In the genomic region with DNA sequence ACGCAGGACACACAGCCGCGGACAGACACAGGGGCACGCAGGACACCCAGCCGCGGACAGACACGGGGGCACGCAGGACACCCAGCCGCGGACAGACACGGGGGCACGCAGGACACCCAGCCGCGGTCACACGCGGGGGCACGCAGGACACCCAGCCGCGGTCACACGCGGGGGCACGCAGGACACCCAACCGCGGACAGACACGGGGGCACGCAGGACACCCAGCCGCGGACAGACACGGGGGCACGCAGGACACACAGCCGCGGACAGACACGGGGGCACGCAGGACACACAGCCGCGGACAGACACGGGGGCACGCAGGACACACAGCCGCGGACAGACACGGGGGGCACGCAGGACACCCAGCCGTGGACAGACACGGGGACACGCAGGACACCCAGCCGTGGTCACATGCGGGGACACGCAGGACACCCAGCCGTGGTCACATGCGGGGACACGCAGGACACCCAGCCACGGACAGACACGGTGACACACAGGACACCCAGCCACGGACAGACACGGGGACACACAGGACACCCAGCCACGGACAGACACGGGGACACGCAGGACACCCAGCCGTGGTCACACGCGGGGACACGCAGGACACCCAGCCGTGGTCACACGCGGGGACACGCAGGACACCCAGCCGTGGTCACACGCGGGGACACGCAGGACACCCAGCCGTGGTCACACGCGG, we compare ENCODE assay signal across 18 cellular contexts. TPM values are rescaled to one million over a fixed set of nuclear protein-coding genes. Genes with fewer than 3 reads are reported as not detected.
"Had no signal": no experiment of that assay in that cellular context is flagged by ENCODE, and none has a peak within 500 bp of the region (broad histone marks: within the 10 kb centered on the region; RNA-seq: fewer than 3 reads in every experiment).

No MANE protein-coding gene starts in this region.

RNA-seq across cellular contexts. Expression of gene CFAP74, which starts 21.8 kb away (rescaled TPM):
- total RNA-seq: hepatocyte, kidney, kidney epithelial cell, left cardiac atrium, left colon, left ventricle myocardium inferior, left ventricle myocardium superior, lung microvascular endothelial cell, mesenteric fat pad, mucosa of gallbladder, myocyte had no signal
- polyA plus RNA-seq: hepatocyte, immature natural killer cell, keratinocyte, mammary epithelial cell had no signal

RNA-seq across cellular contexts. Expression of gene GABRD, which starts 37.4 kb away (rescaled TPM):
- total RNA-seq: hepatocyte, kidney epithelial cell, left colon, left lobe of liver, liver, mammary epithelial cell, mesenteric fat pad, mononuclear cell, mucosa of descending colon, myocyte had no signal
- polyA plus RNA-seq: hepatocyte, immature natural killer cell, keratinocyte, mammary epithelial cell had no signal
